In genomic region chr19:16572332-16573211, GRCh38 we compare ENCODE assay signal across 1 cellular context.
TF ChIP-seq lines count a peak whose summit lies in the region.

Gene SLC35E1, minus strand, starts transcription at chr19:16572415. Its CDS starts 51 bp downstream, at chr19:16572364.

TF ChIP-seq in HepG2, 621 proteins besides CTCF, POLR2A, EP300 and RAD21 (continued from another document and continues in another):
- TF ChIP-seq ZNF512 (CRISPR knock-in tag; IDR thresholded peaks at IDR 0.05) (no peak), HNF1A (IDR thresholded peaks at IDR 0.05; ENCODE audit: low read depth) (no peak), HNF1A (CRISPR knock-in tag; IDR thresholded peaks at IDR 0.05; ENCODE audit: borderline replicate concordance) (no peak; the same call in 1 of the 2 replicates), RELA (CRISPR knock-in tag; IDR thresholded peaks at IDR 0.05) (no peak), TARDBP (CRISPR knock-in tag; IDR thresholded peaks at IDR 0.05) (0 out of 2 replicates have a peak, but pooled peaks have one; percentile 50), CREB1 (IDR thresholded peaks at IDR 0.05) (peak; percentile 99), CREB1 (CRISPR knock-in tag; IDR thresholded peaks at IDR 0.05) (peak; percentile 97), RNF2 (conservative IDR thresholded peaks at IDR 0.05; ENCODE audit: low read depth) (no peak), ZNF17 (CRISPR knock-in tag; IDR thresholded peaks at IDR 0.05) (no peak), MIER2 (CRISPR knock-in tag; IDR thresholded peaks at IDR 0.05) (no peak), CBX2 (IDR thresholded peaks at IDR 0.05; ENCODE audit: low read depth, low read length) (no peak), CBX2 (CRISPR knock-in tag; IDR thresholded peaks at IDR 0.05; ENCODE audit: low read depth) (no peak), ZNF460 (CRISPR knock-in tag; IDR thresholded peaks at IDR 0.05; ENCODE audit: borderline replicate concordance) (no peak), RXRA (CRISPR knock-in tag; IDR thresholded peaks at IDR 0.05) (peak; percentile 62), ZNF574 (CRISPR knock-in tag; IDR thresholded peaks at IDR 0.05) (peak; percentile 95), USF2 (IDR thresholded peaks at IDR 0.05; ENCODE audit: low read depth, low read length) (no peak), USF2 (CRISPR knock-in tag; IDR thresholded peaks at IDR 0.05; ENCODE audit: borderline replicate concordance) (no peak), NFIC (IDR thresholded peaks at IDR 0.05; ENCODE audit: low read length) (no peak), ZNF333 (CRISPR knock-in tag; IDR thresholded peaks at IDR 0.05; ENCODE audit: borderline replicate concordance) (peak; percentile 50; the same call in 1 of the 2 replicates), MTA1 (CRISPR knock-in tag; IDR thresholded peaks at IDR 0.05; ENCODE audit: borderline replicate concordance) (no peak), U2AF1 (optimal IDR thresholded peaks at IDR 0.05; ENCODE audit: low read depth, low read length) (no peak), ATF4 (CRISPR knock-in tag; IDR thresholded peaks at IDR 0.05) (0 out of 4 replicates have a peak, but pooled peaks of 1 of the 2 experiments have one; percentile 43), ZNF687 (CRISPR knock-in tag; IDR thresholded peaks at IDR 0.05) (peak; percentile 87), PTBP1 (IDR thresholded peaks at IDR 0.05; ENCODE audit: low read depth, low read length, poor library complexity, severe bottlenecking) (no peak), GFI1 (CRISPR knock-in tag; IDR thresholded peaks at IDR 0.05; ENCODE audit: borderline replicate concordance) (no peak), ZNF713 (CRISPR knock-in tag; IDR thresholded peaks at IDR 0.05) (no peak), ZNF20 (CRISPR knock-in tag; IDR thresholded peaks at IDR 0.05) (no peak), ZNF614 (CRISPR knock-in tag; IDR thresholded peaks at IDR 0.05; ENCODE audit: borderline replicate concordance) (peak; percentile 81), TEF (CRISPR knock-in tag; IDR thresholded peaks at IDR 0.05) (no peak), ZNF263 (CRISPR knock-in tag; IDR thresholded peaks at IDR 0.05) (no peak), REXO4 (CRISPR knock-in tag; IDR thresholded peaks at IDR 0.05; ENCODE audit: borderline replicate concordance) (no peak), ZFY (CRISPR knock-in tag; IDR thresholded peaks at IDR 0.05) (peak; percentile 95), TEAD2 (CRISPR knock-in tag; IDR thresholded peaks at IDR 0.05) (no peak), KAT7 (CRISPR knock-in tag; IDR thresholded peaks at IDR 0.05; ENCODE audit: borderline replicate concordance) (no peak; the same call in 1 of the 2 replicates), ZMYM4 (CRISPR knock-in tag; IDR thresholded peaks at IDR 0.05) (peak; percentile 77), EED (CRISPR knock-in tag; IDR thresholded peaks at IDR 0.05) (no peak), ARID2 (CRISPR knock-in tag; IDR thresholded peaks at IDR 0.05; ENCODE audit: borderline replicate concordance) (0 out of 2 replicates have a peak, but pooled peaks have one; percentile 6), ZKSCAN5 (CRISPR knock-in tag; IDR thresholded peaks at IDR 0.05) (no peak), CBX1 (IDR thresholded peaks at IDR 0.05; ENCODE audit: low read depth) (peak; percentile 17), SMYD3 (CRISPR knock-in tag; IDR thresholded peaks at IDR 0.05) (no peak), DBP (CRISPR knock-in tag; IDR thresholded peaks at IDR 0.05; ENCODE audit: not compliant biosample characterization) (peak; percentile 60), NR3C1 (CRISPR knock-in tag; IDR thresholded peaks at IDR 0.05) (no peak), HDAC1 (CRISPR knock-in tag; IDR thresholded peaks at IDR 0.05) (peak; percentile 91), PATZ1 (CRISPR knock-in tag; IDR thresholded peaks at IDR 0.05) (peak; percentile 58)
